ENCODE assay signal across 11 cellular contexts in genomic region chr17:46977750-46978488, GRCh38. TPM values are rescaled to one million over a fixed set of nuclear protein-coding genes. Genes with fewer than 3 reads are reported as not detected.
DNase-seq lines count a peak whose midpoint lies in the region; ATAC-seq and TF ChIP-seq lines count a peak whose summit lies in the region.
"Had no signal": no experiment of that assay in that cellular context is flagged by ENCODE, and none has a peak within 500 bp of the region (broad histone marks: within the 10 kb centered on the region; RNA-seq: fewer than 3 reads in every experiment).

No MANE protein-coding gene starts in this region.

- intact Hi-C loops in activated B cell treated with CpG ODN at 0.5 μM for 24 hours (cut with micrococcal nuclease) = no loop called here

- no peaks in the 10 kb centered on the region for H3K36me3 Mint-ChIP-seq in T-helper 2 cell treated with Interferon-gamma antibody and Interleukin-4, amounts not matched to agents 5 μg/mL and 100 μg/mL, for 36 hours (ENCODE audit: low read depth)
- no peaks in the 10 kb centered on the region for H3K36me3 Mint-ChIP-seq in activated B cell treated with CpG ODN at 0.5 μM for 24 hours (ENCODE audit: low read depth)
- peaks cover 3 to 9% of the 10 kb centered on the region in 2 donors for H3K36me3 Mint-ChIP-seq in stimulated activated naive B cell treated with anti-CD40 and anti-IgM and Interleukin-4, amounts not matched to agents 10 μg/mL and 1 μg/mL and 100 μg/mL, for 72 hours

- DNase-seq in T-helper 2 cell treated with Interferon-gamma antibody and Interleukin-4, amounts not matched to agents 5 μg/mL and 100 μg/mL, for 36 hours (ENCODE audit: low spot score) = no peak
- DNase-seq in T-helper 2 cell (no peak), activated B cell treated with CpG ODN at 0.5 μM for 24 hours (no peak), NCI-H2107 (lab: John Stamatoyannopoulos, UW) (no peak), H4 (ENCODE audit: low spot score) (no peak), T-helper 9 cell (no peak)
- DNase-seq in stimulated activated naive B cell treated with anti-CD40 and anti-IgM and Interleukin-4, amounts not matched to agents 10 μg/mL and 1 μg/mL and 100 μg/mL, for 72 hours = no peak
- DNase-seq: AML-193, SHP77 treated with DMSO at 0.1 percent for 48 hours had no signal

- no peak overlapping the region for H3K27ac Mint-ChIP-seq in T-helper 2 cell treated with Interferon-gamma antibody and Interleukin-4, amounts not matched to agents 5 μg/mL and 100 μg/mL, for 36 hours
- H3K27ac Mint-ChIP-seq in activated B cell treated with CpG ODN at 0.5 μM for 24 hours = no peak overlapping the region
- peak overlapping the region; percentile 89 for H3K27ac Mint-ChIP-seq in stimulated activated naive B cell treated with anti-CD40 and anti-IgM and Interleukin-4, amounts not matched to agents 10 μg/mL and 1 μg/mL and 100 μg/mL, for 72 hours

- CTCF ChIA-PET in activated B cell treated with CpG ODN at 0.5 μM for 24 hours (lab: Charles Lee) = no interaction called here

- peaks cover 41% of the 10 kb centered on the region for H3K27me3 Mint-ChIP-seq in T-helper 2 cell treated with Interferon-gamma antibody and Interleukin-4, amounts not matched to agents 5 μg/mL and 100 μg/mL, for 36 hours (ENCODE audit: low read depth)
- peaks cover 20% of the 10 kb centered on the region for H3K27me3 Mint-ChIP-seq in activated B cell treated with CpG ODN at 0.5 μM for 24 hours
- H3K27me3 Mint-ChIP-seq in stimulated activated naive B cell treated with anti-CD40 and anti-IgM and Interleukin-4, amounts not matched to agents 10 μg/mL and 1 μg/mL and 100 μg/mL, for 72 hours = peaks cover 35 to 46% of the 10 kb centered on the region in 2 donors

- TF ChIP-seq CTCF in activated B cell treated with CpG ODN at 0.5 μM for 24 hours (IDR thresholded peaks at IDR 0.05) = no peak

- H3K4me3 ChIP-seq in iPS-18c (ENCODE audit: insufficient read depth, low read depth, low read length) = peak overlapping the region; percentile 64

- H3K9me3 Mint-ChIP-seq in T-helper 2 cell treated with Interferon-gamma antibody and Interleukin-4, amounts not matched to agents 5 μg/mL and 100 μg/mL, for 36 hours = no peaks in the 10 kb centered on the region
- H3K9me3 Mint-ChIP-seq in activated B cell treated with CpG ODN at 0.5 μM for 24 hours = no peaks in the 10 kb centered on the region
- H3K9me3 Mint-ChIP-seq in stimulated activated naive B cell treated with anti-CD40 and anti-IgM and Interleukin-4, amounts not matched to agents 10 μg/mL and 1 μg/mL and 100 μg/mL, for 72 hours = no peaks in the 10 kb centered on the region

- POLR2A ChIA-PET in activated B cell treated with CpG ODN at 0.5 μM for 24 hours (lab: Charles Lee) = no interaction called here

- no peak for ATAC-seq in activated B cell treated with CpG ODN at 0.5 μM for 24 hours (ENCODE audit: low read depth)
- ATAC-seq in stimulated activated naive B cell treated with anti-CD40 and anti-IgM and Interleukin-4, amounts not matched to agents 10 μg/mL and 1 μg/mL and 100 μg/mL, for 72 hours (replicated peaks) = no peak

- H3K4me3 Mint-ChIP-seq in T-helper 2 cell treated with Interferon-gamma antibody and Interleukin-4, amounts not matched to agents 5 μg/mL and 100 μg/mL, for 36 hours = peak overlapping the region; percentile 85
- peak overlapping the region; percentile 77 for H3K4me3 Mint-ChIP-seq in activated B cell treated with CpG ODN at 0.5 μM for 24 hours
- peak overlapping the region; percentile 85 to 86 for H3K4me3 Mint-ChIP-seq in stimulated activated naive B cell treated with anti-CD40 and anti-IgM and Interleukin-4, amounts not matched to agents 10 μg/mL and 1 μg/mL and 100 μg/mL, for 72 hours

- peaks cover 2% of the 10 kb centered on the region for H3K9me3 ChIP-seq in iPS-18c (ENCODE audit: control insufficient read depth, insufficient read depth, low read length)

- peaks cover 5% of the 10 kb centered on the region for H3K4me1 Mint-ChIP-seq in T-helper 2 cell treated with Interferon-gamma antibody and Interleukin-4, amounts not matched to agents 5 μg/mL and 100 μg/mL, for 36 hours (ENCODE audit: low read depth)
- peaks cover 25% of the 10 kb centered on the region for H3K4me1 Mint-ChIP-seq in activated B cell treated with CpG ODN at 0.5 μM for 24 hours
- peaks cover 16 to 28% of the 10 kb centered on the region in 2 donors for H3K4me1 Mint-ChIP-seq in stimulated activated naive B cell treated with anti-CD40 and anti-IgM and Interleukin-4, amounts not matched to agents 10 μg/mL and 1 μg/mL and 100 μg/mL, for 72 hours

RNA-seq across cellular contexts. Expression of gene RPRML, which starts 1.1 kb away (rescaled TPM):
- total RNA-seq in activated B cell treated with CpG ODN at 0.5 μM for 24 hours = not detected in 2 replicates
- total RNA-seq in H4 (2014; rRNA removed; shearing (Covaris generic)) = 0.82 and 1.3 TPM in 2 replicates
- total RNA-seq: renal cortical epithelial cell had no signal

RNA-seq across cellular contexts. Expression of gene GOSR2, which starts 55.0 kb away (rescaled TPM):
- total RNA-seq in activated B cell treated with CpG ODN at 0.5 μM for 24 hours = 64.7 and 78.0 TPM in 2 replicates
- total RNA-seq in H4 (2014; rRNA removed; shearing (Covaris generic)) = 45.7 and 52.8 TPM in 2 replicates
